ENCODE assay signal across 9 cellular contexts in genomic region chr6:149862424-149862738, GRCh38. TPM values are rescaled to one million over a fixed set of nuclear protein-coding genes. Genes with fewer than 3 reads are reported as not detected.
DNase-seq lines count a peak whose midpoint lies in the region; ATAC-seq and TF ChIP-seq lines count a peak whose summit lies in the region.
"Not testable (repeated sequence)": the region's sequence is repeated elsewhere in the genome, so short reads cannot be mapped to it uniquely, and the experiment has no call there.
"Had no signal": no experiment of that assay in that cellular context is flagged by ENCODE, and none has a peak within 500 bp of the region (broad histone marks: within the 10 kb centered on the region; RNA-seq: fewer than 3 reads in every experiment).

No MANE protein-coding gene starts in this region.

- H3K14ac ChIP-seq in H9 (ENCODE audit: insufficient read depth, low read length): not testable (repeated sequence)

- H4K8ac ChIP-seq in H9 (replicated peaks; ENCODE audit: insufficient read length, low read depth, low read length): not testable (repeated sequence)

- WGBS in H9 (ENCODE audit: extremely low coverage, insufficient read length, low lambda C conversion rate): no CpG with 5 or more reads among the region's 12 CpGs
- WGBS in heart right ventricle, 2 donors: 93 to 95% methylated on average over 9 of the region's 12 CpGs
- WGBS in smooth muscle cell (ENCODE audit: low lambda C conversion rate): 83% methylated on average over 8 of the region's 12 CpGs

- CTCF ChIA-PET in T-cell (lab: Charles Lee): interaction anchor here (0.7 kb wide), 2 partner anchors 298 to 499 kb away, joined by 3 to 10 read pairs; no protein-coding TSS in a partner anchor

- H3K4me2 ChIP-seq in H9 (ENCODE audit: insufficient read depth, insufficient read length, low read length): not testable (repeated sequence)
- H3K4me2 ChIP-seq in smooth muscle cell: peak overlapping the region; percentile 86

- H3T11ph ChIP-seq in H9 (ENCODE audit: low read length): not testable (repeated sequence)

- H4K20me1 ChIP-seq in H9 (ENCODE audit: control insufficient read depth, insufficient read depth, insufficient read length): not testable (repeated sequence)
- H4K20me1 ChIP-seq in smooth muscle cell (ENCODE audit: low read depth): peaks cover 11% of the 10 kb centered on the region

- not testable (repeated sequence) for H3K27ac Mint-ChIP-seq in H9, T-cell, nephron

- H2BK120ac ChIP-seq in H9 (ENCODE audit: low read depth, low read length, poor library complexity, severe bottlenecking): not testable (repeated sequence)

- H2BK12ac ChIP-seq in H9 (ENCODE audit: insufficient read length, low read depth, low read length): not testable (repeated sequence)

- H3K9ac ChIP-seq in H9 (ENCODE audit: extremely low read depth, insufficient read length, low read length); duodenal mucosa (ENCODE audit: low read depth in 1 of 2, low read length in 2 of 2): not testable (repeated sequence)
- peak overlapping the region; percentile 89 for H3K9ac ChIP-seq in adipocyte (ENCODE audit: low read length)
- H3K9ac ChIP-seq in smooth muscle cell (ENCODE audit: low read depth): peak overlapping the region; percentile 84

- not testable (repeated sequence) for H2BK5ac ChIP-seq in H9 (ENCODE audit: insufficient read length, low read length)

- not testable (repeated sequence) for H3K9me3 Mint-ChIP-seq in H9, T-cell, nephron

- not testable (repeated sequence) for ATAC-seq in T-cell (replicated peaks in 1 of 4); heart right ventricle

- H3K4me1 Mint-ChIP-seq in H9 (peaks cover 34 to 40% of the 10 kb centered on the region in 2 experiments), T-cell (peaks cover 0 to 16% (median 12%) of the 10 kb centered on the region in 3 donors), nephron (peaks cover 28% of the 10 kb centered on the region)

- H4K5ac ChIP-seq in H9 (ENCODE audit: insufficient read length, low read depth, low read length): not testable (repeated sequence)

- not testable (repeated sequence) for H3K56ac ChIP-seq in H9 (ENCODE audit: insufficient read length, low read depth, low read length)

- H2BK20ac ChIP-seq in H9 (ENCODE audit: low read depth, low read length, poor library complexity, severe bottlenecking): not testable (repeated sequence)

- H3K36me3 Mint-ChIP-seq in H9 (ENCODE audit: insufficient read depth in 1 of 3, low read depth in 3 of 3); T-cell; nephron (ENCODE audit: low read depth): not testable (repeated sequence)

- POLR2A ChIA-PET in T-cell (lab: Charles Lee): not testable (repeated sequence)

- peaks cover 48% of the 10 kb centered on the region for H3K79me2 ChIP-seq in ACC112 (ENCODE audit: control insufficient read depth, insufficient read depth, low read length, unreplicated experiment)
- not testable (repeated sequence) for H3K79me2 ChIP-seq in H9 (ENCODE audit: insufficient read depth, low read length)
- H3K79me2 ChIP-seq in smooth muscle cell (ENCODE audit: low read depth): peaks cover 50% of the 10 kb centered on the region

- H3K4me1 ChIP-seq in ACC112 (ENCODE audit: control insufficient read depth, insufficient read depth, low read length, unreplicated experiment) (peaks cover 36% of the 10 kb centered on the region), adipocyte (ENCODE audit: control insufficient read depth, insufficient read depth, low read length) (peaks cover 21% of the 10 kb centered on the region), duodenal mucosa (ENCODE audit: control insufficient read depth in 1 of 2, insufficient read depth in 2 of 2, low read length in 2 of 2) (peaks cover 5 to 15% of the 10 kb centered on the region in 2 donors), heart right ventricle (peaks cover 0 to 31% (median 19%) of the 10 kb centered on the region in 9 donors), smooth muscle cell (ENCODE audit: low read depth) (peaks cover 15% of the 10 kb centered on the region)
- not testable (repeated sequence) for H3K4me1 ChIP-seq in H9 (ENCODE audit: insufficient read depth, low read length)

- peak overlapping the region; percentile 95 for H3K4me3 ChIP-seq in ACC112 (ENCODE audit: low read depth, low read length)
- peak overlapping the region; percentile 84 for H3K4me3 ChIP-seq in adipocyte (ENCODE audit: low read length)
- H3K4me3 ChIP-seq in duodenal mucosa (ENCODE audit: low read depth in 1 of 2, low read length in 2 of 2): peak overlapping the region; percentile 73 to 75
- peak overlapping the region in 8 of 10 donors; percentile 68 to 82 (median 74) for H3K4me3 ChIP-seq in heart right ventricle
- H3K4me3 ChIP-seq in smooth muscle cell: peak overlapping the region; percentile 82

- H3K27me3 Mint-ChIP-seq in H9 (ENCODE audit: low read depth) (peaks cover 22% of the 10 kb centered on the region), T-cell (peaks cover 8 to 12% of the 10 kb centered on the region in 2 donors), nephron (ENCODE audit: low read depth) (peaks cover 23% of the 10 kb centered on the region)

- not testable (repeated sequence) for H3K36me3 ChIP-seq in ACC112 (ENCODE audit: insufficient read depth, low read length); adipocyte (ENCODE audit: control insufficient read depth, insufficient read depth, low read length, severe bottlenecking); duodenal mucosa (ENCODE audit: control insufficient read depth in 1 of 2, insufficient read depth in 2 of 2, low read length in 2 of 2); heart right ventricle; smooth muscle cell (ENCODE audit: low read depth)

- DNase-seq in H9; T-cell; adipocyte (ENCODE audit: low read depth); heart right ventricle; smooth muscle cell (lab: John Stamatoyannopoulos, UW; ENCODE audit: unreplicated experiment): not testable (repeated sequence)

- H3K23ac ChIP-seq in H9 (ENCODE audit: insufficient read length, low read depth, low read length): not testable (repeated sequence)

- H3K23me2 ChIP-seq in H9 (ENCODE audit: insufficient read length, low read depth, low read length, poor library complexity, severe bottlenecking): peaks cover 12% of the 10 kb centered on the region

- not testable (repeated sequence) for H2AFZ ChIP-seq in ACC112 (ENCODE audit: low read length, unreplicated experiment); H9 (ENCODE audit: low read length); smooth muscle cell (ENCODE audit: low read depth)

- not testable (repeated sequence) for TF ChIP-seq CTCF in H9 (conservative IDR thresholded peaks at IDR 0.05); heart right ventricle (IDR thresholded peaks at IDR 0.05); nephron (IDR thresholded peaks at IDR 0.05; ENCODE audit: unreplicated experiment in 3 of 3); smooth muscle cell (IDR thresholded peaks at IDR 0.05; ENCODE audit: borderline replicate concordance, insufficient read depth, poor library complexity, severe bottlenecking)

- H3K27me3 ChIP-seq in ACC112 (ENCODE audit: insufficient read depth, low read length); H9 (ENCODE audit: insufficient read depth, low read length); adipocyte (replicated peaks; ENCODE audit: control insufficient read depth, insufficient read depth, low read length); duodenal mucosa (ENCODE audit: control insufficient read depth in 1 of 2, insufficient read depth in 2 of 2, low read length in 2 of 2); heart right ventricle; smooth muscle cell (ENCODE audit: low read depth): not testable (repeated sequence)

- H3K4me3 Mint-ChIP-seq in H9: peak overlapping the region; percentile 69 to 86
- peak overlapping the region in 2 of 3 donors; percentile 31 to 66 for H3K4me3 Mint-ChIP-seq in T-cell
- peak overlapping the region; percentile 68 to 83 (median 69) for H3K4me3 Mint-ChIP-seq in nephron

- not testable (repeated sequence) for H2AK5ac ChIP-seq in H9 (ENCODE audit: insufficient read length, low read length)

- H3F3A ChIP-seq in smooth muscle cell (ENCODE audit: low read depth): not testable (repeated sequence)

- H3K27ac ChIP-seq in ACC112 (ENCODE audit: low read depth, low read length) (peak overlapping the region; percentile 81; the same call in 1 of the 2 replicates), heart right ventricle (peak overlapping the region in 7 of 10 donors; percentile 83 to 95 (median 91)), smooth muscle cell (ENCODE audit: low read depth) (peak overlapping the region; percentile 87)
- not testable (repeated sequence) for H3K27ac ChIP-seq in H9 (ENCODE audit: insufficient read length, low read depth, low read length); duodenal mucosa (ENCODE audit: low read depth, low read length)

- not testable (repeated sequence) for H3K4ac ChIP-seq in H9 (ENCODE audit: low read depth, low read length)

- H3K18ac ChIP-seq in H9 (ENCODE audit: insufficient read length, low read depth, low read length): not testable (repeated sequence)

- H2BK15ac ChIP-seq in H9 (ENCODE audit: low read depth, low read length): not testable (repeated sequence)

- intact Hi-C loops in heart right ventricle (cut with DNase I): not testable (repeated sequence)

- not testable (repeated sequence) for H3K9me3 ChIP-seq in H9 (ENCODE audit: control insufficient read depth, low read depth, low read length); adipocyte (ENCODE audit: control insufficient read depth, low read length); duodenal mucosa (ENCODE audit: control insufficient read depth in 1 of 2, low read length in 2 of 2); heart right ventricle; smooth muscle cell (replicated peaks; ENCODE audit: low read depth)

- not testable (repeated sequence) for H3K79me1 ChIP-seq in H9 (ENCODE audit: insufficient read depth, low read depth, low read length, poor library complexity, severe bottlenecking)

- not testable (repeated sequence) for H4K91ac ChIP-seq in H9 (ENCODE audit: insufficient read length, low read depth, low read length)

RNA-seq across cellular contexts. Expression of gene LRP11, which starts 1.8 kb away (rescaled TPM):
- 14.8 and 15.6 TPM in 2 replicates for total RNA-seq in H9 (2021)
- total RNA-seq in T-cell: 1 to 10 TPM in 4 of 5 donors, not detected in 1; 2.1 to 4.3 (median 2.7) TPM
- 10 to 100 TPM in 9 of 10 donors, 1 to 10 TPM in 1; 7.6 to 21.0 (median 15.3) TPM for total RNA-seq in heart right ventricle
- polyA plus RNA-seq in heart right ventricle: 1 to 10 TPM in 1 of 2 donors, under 1 TPM in 1; 0.51 to 5.2 TPM
- total RNA-seq in smooth muscle cell: 69.5 and 85.5 TPM in 2 replicates
- 62.0 and 75.3 TPM in 2 replicates for polyA plus RNA-seq in smooth muscle cell

RNA-seq across cellular contexts. Expression of gene RAET1E, which starts 35.5 kb away (rescaled TPM):
- not detected in 2 replicates for total RNA-seq in H9 (2021)
- total RNA-seq in T-cell: not detected
- total RNA-seq in heart right ventricle: 1 to 10 TPM in 1 of 10 donors, under 1 TPM in 6, not detected in 3; 0.15 to 1.4 (median 0.48) TPM
- polyA plus RNA-seq in heart right ventricle: under 1 TPM; 0.29 to 0.33 TPM
- not detected in 2 replicates for total RNA-seq in smooth muscle cell
- polyA plus RNA-seq in smooth muscle cell: not detected in 2 replicates
- total RNA-seq: cardiac septum had no signal
